Comparison of ENCODE assay signal across 1 cellular context in genomic region chr2:9142551-9143263, GRCh38.
A peak's percentile ranks its signal among the peaks of the same experiment; 100 is the strongest.
TF ChIP-seq lines count a peak whose summit lies in the region.

No MANE protein-coding gene starts in this region.

TF ChIP-seq in HepG2, 621 proteins besides CTCF, POLR2A, EP300 and RAD21 (continued from another document and continues in another):
- TF ChIP-seq, protein P1, sequence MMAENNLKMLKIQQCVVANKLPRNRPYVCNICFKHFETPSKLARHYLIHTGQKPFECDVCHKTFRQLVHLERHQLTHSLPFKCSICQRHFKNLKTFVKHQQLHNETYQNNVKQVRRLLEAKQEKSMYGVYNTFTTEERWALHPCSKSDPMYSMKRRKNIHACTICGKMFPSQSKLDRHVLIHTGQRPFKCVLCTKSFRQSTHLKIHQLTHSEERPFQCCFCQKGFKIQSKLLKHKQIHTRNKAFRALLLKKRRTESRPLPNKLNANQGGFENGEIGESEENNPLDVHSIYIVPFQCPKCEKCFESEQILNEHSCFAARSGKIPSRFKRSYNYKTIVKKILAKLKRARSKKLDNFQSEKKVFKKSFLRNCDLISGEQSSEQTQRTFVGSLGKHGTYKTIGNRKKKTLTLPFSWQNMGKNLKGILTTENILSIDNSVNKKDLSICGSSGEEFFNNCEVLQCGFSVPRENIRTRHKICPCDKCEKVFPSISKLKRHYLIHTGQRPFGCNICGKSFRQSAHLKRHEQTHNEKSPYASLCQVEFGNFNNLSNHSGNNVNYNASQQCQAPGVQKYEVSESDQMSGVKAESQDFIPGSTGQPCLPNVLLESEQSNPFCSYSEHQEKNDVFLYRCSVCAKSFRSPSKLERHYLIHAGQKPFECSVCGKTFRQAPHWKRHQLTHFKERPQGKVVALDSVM (CRISPR knock-in tag; IDR thresholded peaks at IDR 0.05): peak; percentile 74
- TF ChIP-seq, protein P2, sequence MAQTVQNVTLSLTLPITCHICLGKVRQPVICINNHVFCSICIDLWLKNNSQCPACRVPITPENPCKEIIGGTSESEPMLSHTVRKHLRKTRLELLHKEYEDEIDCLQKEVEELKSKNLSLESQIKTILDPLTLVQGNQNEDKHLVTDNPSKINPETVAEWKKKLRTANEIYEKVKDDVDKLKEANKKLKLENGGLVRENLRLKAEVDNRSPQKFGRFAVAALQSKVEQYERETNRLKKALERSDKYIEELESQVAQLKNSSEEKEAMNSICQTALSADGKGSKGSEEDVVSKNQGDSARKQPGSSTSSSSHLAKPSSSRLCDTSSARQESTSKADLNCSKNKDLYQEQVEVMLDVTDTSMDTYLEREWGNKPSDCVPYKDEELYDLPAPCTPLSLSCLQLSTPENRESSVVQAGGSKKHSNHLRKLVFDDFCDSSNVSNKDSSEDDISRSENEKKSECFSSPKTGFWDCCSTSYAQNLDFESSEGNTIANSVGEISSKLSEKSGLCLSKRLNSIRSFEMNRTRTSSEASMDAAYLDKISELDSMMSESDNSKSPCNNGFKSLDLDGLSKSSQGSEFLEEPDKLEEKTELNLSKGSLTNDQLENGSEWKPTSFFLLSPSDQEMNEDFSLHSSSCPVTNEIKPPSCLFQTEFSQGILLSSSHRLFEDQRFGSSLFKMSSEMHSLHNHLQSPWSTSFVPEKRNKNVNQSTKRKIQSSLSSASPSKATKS (CRISPR knock-in tag; IDR thresholded peaks at IDR 0.05): no peak
- TF ChIP-seq PHF20 (CRISPR knock-in tag; IDR thresholded peaks at IDR 0.05): no peak
- TF ChIP-seq ZNF512B (CRISPR knock-in tag; IDR thresholded peaks at IDR 0.05; ENCODE audit: borderline replicate concordance): peak; percentile 95; the same call in 1 of the 2 replicates
- TF ChIP-seq ZNF12 (CRISPR knock-in tag; IDR thresholded peaks at IDR 0.05): no peak; the same call in 1 of the 2 replicates
- TF ChIP-seq, protein P3, sequence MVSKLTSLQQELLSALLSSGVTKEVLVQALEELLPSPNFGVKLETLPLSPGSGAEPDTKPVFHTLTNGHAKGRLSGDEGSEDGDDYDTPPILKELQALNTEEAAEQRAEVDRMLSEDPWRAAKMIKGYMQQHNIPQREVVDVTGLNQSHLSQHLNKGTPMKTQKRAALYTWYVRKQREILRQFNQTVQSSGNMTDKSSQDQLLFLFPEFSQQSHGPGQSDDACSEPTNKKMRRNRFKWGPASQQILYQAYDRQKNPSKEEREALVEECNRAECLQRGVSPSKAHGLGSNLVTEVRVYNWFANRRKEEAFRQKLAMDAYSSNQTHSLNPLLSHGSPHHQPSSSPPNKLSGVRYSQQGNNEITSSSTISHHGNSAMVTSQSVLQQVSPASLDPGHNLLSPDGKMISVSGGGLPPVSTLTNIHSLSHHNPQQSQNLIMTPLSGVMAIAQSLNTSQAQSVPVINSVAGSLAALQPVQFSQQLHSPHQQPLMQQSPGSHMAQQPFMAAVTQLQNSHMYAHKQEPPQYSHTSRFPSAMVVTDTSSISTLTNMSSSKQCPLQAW (CRISPR knock-in tag; IDR thresholded peaks at IDR 0.05): peak; percentile 81; the same call in 1 of the 2 replicates
- no peak for TF ChIP-seq CHD2 (IDR thresholded peaks at IDR 0.05; ENCODE audit: low read depth, low read length)
- TF ChIP-seq SATB2 (CRISPR knock-in tag; IDR thresholded peaks at IDR 0.05): no peak; the same call in 1 of the 2 replicates
- TF ChIP-seq U2AF2 (IDR thresholded peaks at IDR 0.05; ENCODE audit: low read depth, low read length): no peak
- TF ChIP-seq SP5 (CRISPR knock-in tag; IDR thresholded peaks at IDR 0.05; ENCODE audit: borderline replicate concordance, low read depth): no peak
- no peak for TF ChIP-seq NR3C1 (CRISPR knock-in tag; IDR thresholded peaks at IDR 0.05)
- TF ChIP-seq REL (CRISPR knock-in tag; conservative IDR thresholded peaks at IDR 0.05): no peak
- TF ChIP-seq, protein P4, sequence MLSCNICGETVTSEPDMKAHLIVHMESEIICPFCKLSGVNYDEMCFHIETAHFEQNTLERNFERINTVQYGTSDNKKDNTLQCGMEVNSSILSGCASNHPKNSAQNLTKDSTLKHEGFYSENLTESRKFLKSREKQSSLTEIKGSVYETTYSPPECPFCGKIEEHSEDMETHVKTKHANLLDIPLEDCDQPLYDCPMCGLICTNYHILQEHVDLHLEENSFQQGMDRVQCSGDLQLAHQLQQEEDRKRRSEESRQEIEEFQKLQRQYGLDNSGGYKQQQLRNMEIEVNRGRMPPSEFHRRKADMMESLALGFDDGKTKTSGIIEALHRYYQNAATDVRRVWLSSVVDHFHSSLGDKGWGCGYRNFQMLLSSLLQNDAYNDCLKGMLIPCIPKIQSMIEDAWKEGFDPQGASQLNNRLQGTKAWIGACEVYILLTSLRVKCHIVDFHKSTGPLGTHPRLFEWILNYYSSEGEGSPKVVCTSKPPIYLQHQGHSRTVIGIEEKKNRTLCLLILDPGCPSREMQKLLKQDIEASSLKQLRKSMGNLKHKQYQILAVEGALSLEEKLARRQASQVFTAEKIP (CRISPR knock-in tag; IDR thresholded peaks at IDR 0.05; ENCODE audit: borderline replicate concordance): no peak
- TF ChIP-seq ZNF510 (CRISPR knock-in tag; IDR thresholded peaks at IDR 0.05; ENCODE audit: low read depth): no peak
- TF ChIP-seq TFE3 (CRISPR knock-in tag; IDR thresholded peaks at IDR 0.05): no peak
- TF ChIP-seq ZNF558 (CRISPR knock-in tag; IDR thresholded peaks at IDR 0.05; ENCODE audit: borderline replicate concordance): no peak
- TF ChIP-seq NR2F1 (CRISPR knock-in tag; IDR thresholded peaks at IDR 0.05): peak; percentile 7 to 49; a peak in 2 of 4 replicates
- no peak for TF ChIP-seq TBX3 (IDR thresholded peaks at IDR 0.05; ENCODE audit: borderline replicate concordance)
- no peak for TF ChIP-seq POLR2AphosphoS2 (IDR thresholded peaks at IDR 0.05; ENCODE audit: low read depth, low read length)
- TF ChIP-seq, protein P5, sequence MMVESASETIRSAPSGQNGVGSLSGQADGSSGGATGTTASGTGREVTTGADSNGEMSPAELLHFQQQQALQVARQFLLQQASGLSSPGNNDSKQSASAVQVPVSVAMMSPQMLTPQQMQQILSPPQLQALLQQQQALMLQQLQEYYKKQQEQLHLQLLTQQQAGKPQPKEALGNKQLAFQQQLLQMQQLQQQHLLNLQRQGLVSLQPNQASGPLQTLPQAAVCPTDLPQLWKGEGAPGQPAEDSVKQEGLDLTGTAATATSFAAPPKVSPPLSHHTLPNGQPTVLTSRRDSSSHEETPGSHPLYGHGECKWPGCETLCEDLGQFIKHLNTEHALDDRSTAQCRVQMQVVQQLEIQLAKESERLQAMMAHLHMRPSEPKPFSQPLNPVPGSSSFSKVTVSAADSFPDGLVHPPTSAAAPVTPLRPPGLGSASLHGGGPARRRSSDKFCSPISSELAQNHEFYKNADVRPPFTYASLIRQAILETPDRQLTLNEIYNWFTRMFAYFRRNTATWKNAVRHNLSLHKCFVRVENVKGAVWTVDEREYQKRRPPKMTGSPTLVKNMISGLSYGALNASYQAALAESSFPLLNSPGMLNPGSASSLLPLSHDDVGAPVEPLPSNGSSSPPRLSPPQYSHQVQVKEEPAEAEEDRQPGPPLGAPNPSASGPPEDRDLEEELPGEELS (CRISPR knock-in tag; IDR thresholded peaks at IDR 0.05): no peak
- no peak for TF ChIP-seq HCFC1 (IDR thresholded peaks at IDR 0.05; ENCODE audit: low read depth, low read length)
- no peak for TF ChIP-seq ZNF75D (CRISPR knock-in tag; IDR thresholded peaks at IDR 0.05; ENCODE audit: borderline replicate concordance)
- no peak for TF ChIP-seq PRPF4 (IDR thresholded peaks at IDR 0.05; ENCODE audit: low read depth, low read length, poor library complexity, severe bottlenecking)
- peak; percentile 75 for TF ChIP-seq IRF2 (CRISPR knock-in tag; IDR thresholded peaks at IDR 0.05)
- TF ChIP-seq JUN (CRISPR knock-in tag; IDR thresholded peaks at IDR 0.05): no peak
- TF ChIP-seq, protein P6, sequence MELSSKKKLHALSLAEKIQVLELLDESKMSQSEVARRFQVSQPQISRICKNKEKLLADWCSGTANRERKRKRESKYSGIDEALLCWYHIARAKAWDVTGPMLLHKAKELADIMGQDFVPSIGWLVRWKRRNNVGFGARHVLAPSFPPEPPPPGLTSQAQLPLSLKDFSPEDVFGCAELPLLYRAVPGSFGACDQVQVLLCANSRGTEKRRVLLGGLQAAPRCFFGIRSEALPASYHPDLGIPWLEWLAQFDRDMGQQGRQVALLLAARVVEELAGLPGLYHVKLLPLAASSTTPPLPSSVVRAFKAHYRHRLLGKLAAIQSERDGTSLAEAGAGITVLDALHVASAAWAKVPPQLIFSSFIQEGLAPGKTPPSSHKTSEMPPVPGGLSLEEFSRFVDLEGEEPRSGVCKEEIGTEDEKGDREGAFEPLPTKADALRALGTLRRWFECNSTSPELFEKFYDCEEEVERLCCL (CRISPR knock-in tag; IDR thresholded peaks at IDR 0.05; ENCODE audit: borderline replicate concordance): no peak
- no peak for TF ChIP-seq ZFP41 (CRISPR knock-in tag; IDR thresholded peaks at IDR 0.05; ENCODE audit: borderline replicate concordance)
- no peak; the same call in 1 of the 2 replicates for TF ChIP-seq ZNF354B (CRISPR knock-in tag; IDR thresholded peaks at IDR 0.05)
- TF ChIP-seq NR2F6 (IDR thresholded peaks at IDR 0.05): peak; percentile 31; the same call in 1 of the 2 replicates
- TF ChIP-seq NR2F6 (CRISPR knock-in tag; IDR thresholded peaks at IDR 0.05): peak; percentile 58; the same call in 1 of the 2 replicates
- no peak for TF ChIP-seq SCMH1 (CRISPR knock-in tag; IDR thresholded peaks at IDR 0.05; ENCODE audit: borderline replicate concordance)
- TF ChIP-seq ZNF24 (IDR thresholded peaks at IDR 0.05): no peak
- no peak for TF ChIP-seq LRRFIP1 (CRISPR knock-in tag; conservative IDR thresholded peaks at IDR 0.05)
- no peak for TF ChIP-seq ZNF577 (CRISPR knock-in tag; IDR thresholded peaks at IDR 0.05; ENCODE audit: borderline replicate concordance, low read depth)
- peak; percentile 80 for TF ChIP-seq GABPB1 (CRISPR knock-in tag; IDR thresholded peaks at IDR 0.05)
- no peak for TF ChIP-seq ZNF296 (CRISPR knock-in tag; conservative IDR thresholded peaks at IDR 0.05)
- TF ChIP-seq KDM6A (CRISPR knock-in tag; IDR thresholded peaks at IDR 0.05; ENCODE audit: low read depth): no peak
- TF ChIP-seq, protein P7, sequence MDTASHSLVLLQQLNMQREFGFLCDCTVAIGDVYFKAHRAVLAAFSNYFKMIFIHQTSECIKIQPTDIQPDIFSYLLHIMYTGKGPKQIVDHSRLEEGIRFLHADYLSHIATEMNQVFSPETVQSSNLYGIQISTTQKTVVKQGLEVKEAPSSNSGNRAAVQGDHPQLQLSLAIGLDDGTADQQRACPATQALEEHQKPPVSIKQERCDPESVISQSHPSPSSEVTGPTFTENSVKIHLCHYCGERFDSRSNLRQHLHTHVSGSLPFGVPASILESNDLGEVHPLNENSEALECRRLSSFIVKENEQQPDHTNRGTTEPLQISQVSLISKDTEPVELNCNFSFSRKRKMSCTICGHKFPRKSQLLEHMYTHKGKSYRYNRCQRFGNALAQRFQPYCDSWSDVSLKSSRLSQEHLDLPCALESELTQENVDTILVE (CRISPR knock-in tag; IDR thresholded peaks at IDR 0.05): peak; percentile 45; the same call in 1 of the 2 replicates
- TF ChIP-seq ZNF607 (CRISPR knock-in tag; IDR thresholded peaks at IDR 0.05; ENCODE audit: borderline replicate concordance): peak; percentile 51; the same call in 1 of the 2 replicates
- no peak for TF ChIP-seq NFE2 (CRISPR knock-in tag; IDR thresholded peaks at IDR 0.05)
